ENCODE assay signal across 1 cellular context in the genomic region with DNA sequence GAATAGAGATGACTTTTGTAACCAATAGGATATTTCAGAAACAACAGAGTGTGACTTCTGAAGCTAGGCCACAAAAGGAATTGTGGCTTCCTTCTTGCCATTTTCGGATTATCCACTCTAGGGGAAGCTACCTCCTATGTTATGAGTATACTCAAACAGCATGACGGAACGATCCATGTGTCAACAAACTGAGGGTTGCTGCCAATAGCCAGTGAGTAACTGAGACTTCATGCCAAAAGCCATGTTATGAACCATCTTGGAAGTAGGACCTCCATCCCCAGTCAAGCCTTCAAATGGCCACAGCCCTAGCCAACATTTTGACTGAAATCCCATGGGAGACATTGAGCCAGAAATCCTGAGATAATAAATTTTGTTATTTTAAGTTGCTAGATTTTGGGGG.
TF ChIP-seq lines count a peak whose summit lies in the region.

No MANE protein-coding gene starts in this region.

TF ChIP-seq in IMR-90, 13 proteins besides CTCF, POLR2A, EP300 and RAD21:
- TF ChIP-seq RCOR1 (IDR thresholded peaks at IDR 0.05; ENCODE audit: insufficient replicate concordance, low read length) (no peak), FOS (IDR thresholded peaks at IDR 0.05; ENCODE audit: low read depth, low read length) (no peak), SMC3 (IDR thresholded peaks at IDR 0.05; ENCODE audit: low read depth, low read length) (no peak), BHLHE40 (IDR thresholded peaks at IDR 0.05; ENCODE audit: low read depth, low read length) (no peak), MXI1 (IDR thresholded peaks at IDR 0.05; ENCODE audit: borderline replicate concordance, low read depth, low read length) (no peak), CHD1 (IDR thresholded peaks at IDR 0.05; ENCODE audit: low read depth, low read length) (no peak)
- TF ChIP-seq, protein P1, sequence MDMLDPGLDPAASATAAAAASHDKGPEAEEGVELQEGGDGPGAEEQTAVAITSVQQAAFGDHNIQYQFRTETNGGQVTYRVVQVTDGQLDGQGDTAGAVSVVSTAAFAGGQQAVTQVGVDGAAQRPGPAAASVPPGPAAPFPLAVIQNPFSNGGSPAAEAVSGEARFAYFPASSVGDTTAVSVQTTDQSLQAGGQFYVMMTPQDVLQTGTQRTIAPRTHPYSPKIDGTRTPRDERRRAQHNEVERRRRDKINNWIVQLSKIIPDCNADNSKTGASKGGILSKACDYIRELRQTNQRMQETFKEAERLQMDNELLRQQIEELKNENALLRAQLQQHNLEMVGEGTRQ (IDR thresholded peaks at IDR 0.05; ENCODE audit: low read depth, low read length), result no peak
